8 cellular contexts compared by ENCODE assay signal in genomic region chr2:11155326-11156059, GRCh38. TPM values are rescaled to one million over a fixed set of nuclear protein-coding genes. Genes with fewer than 3 reads are reported as not detected.
DNase-seq lines count a peak whose midpoint lies in the region; ATAC-seq, FAIRE-seq and TF ChIP-seq lines count a peak whose summit lies in the region.

TSS of gene SLC66A3 (plus strand) at chr2:11155467. CDS start at chr2:11155547, 80 bp downstream.

- peak within 1 kb of the TSS; percentile 86 for H3K9ac ChIP-seq in endothelial cell of umbilical vein (replicated peaks; ENCODE audit: extremely low read depth, insufficient read depth, low read length)

- DNase-seq in AG10803 (ENCODE audit: low read depth) (peak; percentile 86), NCI-H187 (lab: John Stamatoyannopoulos, UW) (peak; percentile 92 to 97), T-helper 9 cell (peak; percentile 21), endothelial cell of umbilical vein (ENCODE audit: low read depth, low spot score) (peak; percentile 87), naive B cell (no peak), germinal center (ENCODE audit: low spot score) (no peak)

- H3K27ac ChIP-seq in endothelial cell of umbilical vein (ENCODE audit: insufficient read depth, low read depth, low read length) = peak within 1 kb of the TSS; percentile 90

- H3K27me3 ChIP-seq in endothelial cell of umbilical vein (ENCODE audit: control insufficient read depth in 2 of 2, insufficient read depth in 2 of 2, low read length in 2 of 2) = no peaks in the 10 kb centered on the region

- peak within 1 kb of the TSS; percentile 93 for H3K4me2 ChIP-seq in endothelial cell of umbilical vein (ENCODE audit: insufficient read depth, low read length)

- H3K27me3 Mint-ChIP-seq in naive B cell = no peaks in the 10 kb centered on the region

- H3K4me1 ChIP-seq in endothelial cell of umbilical vein (ENCODE audit: control insufficient read depth, extremely low read depth, insufficient read depth, low read length) = peaks cover 11% of the 10 kb centered on the region

- TF ChIP-seq POLR2A in endothelial cell of umbilical vein (IDR thresholded peaks at IDR 0.05; ENCODE audit: low read depth, low read length) = peak; percentile 79

- TSS peak; percentile 67 for BruUV-seq in endothelial cell of umbilical vein (replicated peaks; lab: Mats Ljungman, UMichigan)

- ATAC-seq in GM18520 (IDR thresholded peaks at IDR 0.05; ENCODE audit: unreplicated experiment) = peak; percentile 65
- ATAC-seq in HG03025 (IDR thresholded peaks at IDR 0.05; ENCODE audit: low FRiP score, unreplicated experiment) = peak; percentile 83
- ATAC-seq in naive B cell (ENCODE audit: low read depth in 2 of 2) = peak; percentile 78 to 80

- H3K9me3 Mint-ChIP-seq in naive B cell = no peaks in the 10 kb centered on the region

- H3K9me3 ChIP-seq in endothelial cell of umbilical vein (replicated peaks; ENCODE audit: control insufficient read depth, insufficient read depth, low read length) = no peaks in the 10 kb centered on the region

- H3K79me2 ChIP-seq in endothelial cell of umbilical vein (ENCODE audit: control insufficient read depth, insufficient read depth, low read length) = no peaks in the 10 kb centered on the region

- no peak for TF ChIP-seq CTCF in AG10803 (conservative IDR thresholded peaks at IDR 0.05; ENCODE audit: low read length)
- no peak for TF ChIP-seq CTCF in endothelial cell of umbilical vein (IDR thresholded peaks at IDR 0.05; ENCODE audit: extremely low read depth in 1 of 2, insufficient read depth in 1 of 2, low read depth in 1 of 2, low read length in 2 of 2)

- peak within 1 kb of the TSS; percentile 74 to 93 (median 88) for H3K4me3 Mint-ChIP-seq in naive B cell

- POLR2A ChIA-PET in endothelial cell of umbilical vein (lab: Charles Lee) = interaction anchor here (1.2 kb wide), 1 partner anchor 189 kb away, joined by 3 read pairs; the partner anchor contains the start of gene ROCK2

- no peaks in the 10 kb centered on the region for H3K36me3 Mint-ChIP-seq in naive B cell

- peaks cover 20 to 30% (median 21%) of the 10 kb centered on the region in 3 donors for H3K4me1 Mint-ChIP-seq in naive B cell

- no peaks in the 10 kb centered on the region for H3K36me3 ChIP-seq in endothelial cell of umbilical vein (ENCODE audit: control insufficient read depth in 2 of 2, extremely low read depth in 1 of 2, insufficient read depth in 2 of 2, low read length in 2 of 2)

- CTCF ChIA-PET in endothelial cell of umbilical vein (lab: Charles Lee) = interaction anchor here (0.5 to 2.4 kb wide), 10 partner anchors 8 to 428 kb away, joined by 3 to 19 read pairs (median 4); partner anchors contain the start of gene ROCK2

- H3K4me3 ChIP-seq in AG10803 (ENCODE audit: low read length) (peak within 1 kb of the TSS; percentile 71), endothelial cell of umbilical vein (replicated peaks in 1 of 3; ENCODE audit: insufficient read depth in 1 of 3, low read depth in 1 of 3, low read length in 3 of 3) (peak within 1 kb of the TSS; percentile 62 to 66 (median 64))

- dilution Hi-C loops in endothelial cell of umbilical vein (cut with MboI; ENCODE audit: extremely low pct_ligation_motif_present, low sequenced_read_pairs) = no loop called here

- no peaks in the 10 kb centered on the region for H4K20me1 ChIP-seq in endothelial cell of umbilical vein (replicated peaks; ENCODE audit: control insufficient read depth, extremely low read depth, insufficient read depth, low read length)

- intact Hi-C loops in endothelial cell of umbilical vein (cut with micrococcal nuclease) = loop anchor here (1.0 to 2.0 kb wide), 5 partner anchors 23 to 311 kb away; partner anchors contain the start of genes E2F6 and ROCK2

- peak within 1 kb of the TSS in 5 of 6 donors; percentile 65 to 88 (median 78) for H3K27ac Mint-ChIP-seq in naive B cell

- no peak for FAIRE-seq in endothelial cell of umbilical vein (lab: Jason Lieb, UNC)

- peak within 1 kb of the TSS; percentile 98 for H2AFZ ChIP-seq in endothelial cell of umbilical vein (ENCODE audit: low read depth, low read length)

- no peaks in the 10 kb centered on the region for H3K9me1 ChIP-seq in endothelial cell of umbilical vein (replicated peaks; ENCODE audit: control insufficient read depth, extremely low read depth, insufficient read depth, low read length)

TF ChIP-seq in endothelial cell of umbilical vein, 7 proteins besides CTCF, POLR2A, EP300 and RAD21:
- TF ChIP-seq POLR2AphosphoS5 (IDR thresholded peaks at IDR 0.05; ENCODE audit: insufficient read depth, low read depth, low read length) (peak; percentile 91), JUN (IDR thresholded peaks at IDR 0.05; ENCODE audit: borderline replicate concordance, insufficient read depth, insufficient read length, low read depth) (no peak)

RNA-seq across cellular contexts. Expression of gene SLC66A3, which starts in this region (rescaled TPM):
- total RNA-seq in endothelial cell of umbilical vein = 14.3 and 16.1 TPM in 2 replicates
- polyA plus RNA-seq in endothelial cell of umbilical vein (31.4 and 45.8 TPM in 2 replicates), naive B cell (ENCODE audit: low read depth in 6 of 6) (10 to 100 TPM; 40.3 to 85.1 (median 43.9) TPM)
- 21.4 and 22.3 TPM in 2 replicates for polyA plus RNA-seq in endothelial cell of umbilical vein (2011; cell fraction: cytosol; rRNA removed)
- polyA plus RNA-seq in endothelial cell of umbilical vein (2011; cell fraction: nucleus; rRNA removed) = 11.8 and 13.6 TPM in 2 replicates
- polyA plus RNA-seq in endothelial cell of umbilical vein (2012) = 18.1 and 18.3 TPM in 2 replicates
- 68.0 and 74.8 TPM in 2 replicates for polyA minus RNA-seq in endothelial cell of umbilical vein
- 3.3 TPM for polyA minus RNA-seq in endothelial cell of umbilical vein (2011; cell fraction: cytosol; rRNA and poly(A)+ RNA removed)
- 10.0 and 14.9 TPM in 2 replicates for polyA minus RNA-seq in endothelial cell of umbilical vein (2011; cell fraction: nucleus; rRNA and poly(A)+ RNA removed)

Comparison
In these comparisons a context has a peak if more than half of its experiments do, and no peak if none do; other contexts are left out.
1. DNase-seq: peak in AG10803 (single experiment), NCI-H187 (2 of 2), T-helper 9 cell (single experiment) and endothelial cell of umbilical vein (single experiment); none in naive B cell (single experiment) and germinal center (single experiment).
2. Peak in every context shown above with its lines, with median percentiles within 50 percentile points of each other: ATAC-seq.